In genomic region chr16:56871172-56871593, GRCh38 we compare ENCODE assay signal across 12 cellular contexts. TPM values are rescaled to one million over a fixed set of nuclear protein-coding genes. Genes with fewer than 3 reads are reported as not detected.
DNase-seq lines count a peak whose midpoint lies in the region; ATAC-seq and TF ChIP-seq lines count a peak whose summit lies in the region.
"Had no signal": no experiment of that assay in that cellular context is flagged by ENCODE, and none has a peak within 500 bp of the region (broad histone marks: within the 10 kb centered on the region; RNA-seq: fewer than 3 reads in every experiment).

No MANE protein-coding gene starts in this region.

- no peaks in the 10 kb centered on the region for H3K27me3 Mint-ChIP-seq in activated naive CD4-positive, alpha-beta T cell treated with anti-CD3 and anti-CD28 coated beads for 36 hours (ENCODE audit: low read depth)
- peaks cover 8% of the 10 kb centered on the region for H3K27me3 Mint-ChIP-seq in activated naive CD4-positive, alpha-beta T cell treated with anti-CD3 and anti-CD28 coated beads, Interleukin-2, amount 10 ng/mL, durations not matched to agents 7 days and 5 days
- no peaks in the 10 kb centered on the region for H3K27me3 Mint-ChIP-seq in stimulated activated memory B cell treated with anti-CD40 and anti-IgM and Interleukin-4, amounts not matched to agents 10 μg/mL and 1 μg/mL and 100 μg/mL, for 72 hours
- no peaks in the 10 kb centered on the region for H3K27me3 Mint-ChIP-seq in endodermal cell (ENCODE audit: insufficient read depth)
- H3K27me3 Mint-ChIP-seq: CD4-positive, alpha-beta memory T cell had no signal

- no peaks in the 10 kb centered on the region for H3K27me3 ChIP-seq in endodermal cell (ENCODE audit: control insufficient read depth, insufficient read depth, low read length, poor library complexity, severe bottlenecking)
- H3K27me3 ChIP-seq in esophagus squamous epithelium, result no peaks in the 10 kb centered on the region
- H3K27me3 ChIP-seq: thyroid gland had no signal

- H3K36me3 Mint-ChIP-seq in activated naive CD4-positive, alpha-beta T cell treated with anti-CD3 and anti-CD28 coated beads for 36 hours (ENCODE audit: low read depth), result no peaks in the 10 kb centered on the region
- no peaks in the 10 kb centered on the region for H3K36me3 Mint-ChIP-seq in activated naive CD4-positive, alpha-beta T cell treated with anti-CD3 and anti-CD28 coated beads, Interleukin-2, amount 10 ng/mL, durations not matched to agents 7 days and 5 days
- peaks cover 6% of the 10 kb centered on the region for H3K36me3 Mint-ChIP-seq in stimulated activated memory B cell treated with anti-CD40 and anti-IgM and Interleukin-4, amounts not matched to agents 10 μg/mL and 1 μg/mL and 100 μg/mL, for 72 hours
- H3K36me3 Mint-ChIP-seq in endodermal cell (ENCODE audit: low read depth), result no peaks in the 10 kb centered on the region
- H3K36me3 Mint-ChIP-seq: CD4-positive, alpha-beta memory T cell had no signal

- 82 to 90% methylated on average over 2 to 5 of the region's 7 CpGs for WGBS in endodermal cell (ENCODE audit: insufficient coverage in 1 of 2, insufficient read length in 1 of 2), 2 experiments
- 48 to 51% methylated on average over 7 of the region's 7 CpGs for WGBS in esophagus squamous epithelium, 2 donors

- DNase-seq in activated naive CD4-positive, alpha-beta T cell treated with anti-CD3 and anti-CD28 coated beads for 36 hours, result peak; percentile 55
- no peak for DNase-seq in activated naive CD4-positive, alpha-beta T cell treated with anti-CD3 and anti-CD28 coated beads, Interleukin-2, amount 10 ng/mL, durations not matched to agents 7 days and 5 days
- peak; percentile 79 for DNase-seq in LHCN-M2 (ENCODE audit: low read depth)
- peak; percentile 21 for DNase-seq in dermis blood vessel endothelial cell
- no peak for DNase-seq in HUDEP-2 (lab: John Stamatoyannopoulos, UW; ENCODE audit: unreplicated experiment in 76 of 76)
- DNase-seq in endodermal cell, result no peak
- no peak for DNase-seq in esophagus squamous epithelium (lab: John Stamatoyannopoulos, UW)
- DNase-seq: CD4-positive, alpha-beta memory T cell; thyroid gland had no signal

- H3K4me1 ChIP-seq in endodermal cell (ENCODE audit: control insufficient read depth, insufficient read depth, low read length) (no peaks in the 10 kb centered on the region), esophagus squamous epithelium (peaks cover 0 to 19% (median 4%) of the 10 kb centered on the region in 3 donors)

- no peaks in the 10 kb centered on the region for H3K9me3 Mint-ChIP-seq in activated naive CD4-positive, alpha-beta T cell treated with anti-CD3 and anti-CD28 coated beads for 36 hours
- H3K9me3 Mint-ChIP-seq in activated naive CD4-positive, alpha-beta T cell treated with anti-CD3 and anti-CD28 coated beads, Interleukin-2, amount 10 ng/mL, durations not matched to agents 7 days and 5 days, result no peaks in the 10 kb centered on the region
- no peaks in the 10 kb centered on the region for H3K9me3 Mint-ChIP-seq in stimulated activated memory B cell treated with anti-CD40 and anti-IgM and Interleukin-4, amounts not matched to agents 10 μg/mL and 1 μg/mL and 100 μg/mL, for 72 hours
- H3K9me3 Mint-ChIP-seq in endodermal cell, result no peaks in the 10 kb centered on the region
- H3K9me3 Mint-ChIP-seq: CD4-positive, alpha-beta memory T cell had no signal

- no peak overlapping the region for H3K9ac ChIP-seq in endodermal cell (ENCODE audit: extremely low read depth, low read length, poor library complexity, severe bottlenecking)

- CTCF ChIA-PET in activated naive CD4-positive, alpha-beta T cell treated with anti-CD3 and anti-CD28 coated beads for 36 hours (lab: Charles Lee), result interaction anchor here (0.6 to 12.9 kb wide), 4 partner anchors 19 to 93 kb away, joined by 3 to 200 read pairs (median 4); no protein-coding TSS in a partner anchor
- CTCF ChIA-PET in activated naive CD4-positive, alpha-beta T cell treated with anti-CD3 and anti-CD28 coated beads, Interleukin-2, amount 10 ng/mL, durations not matched to agents 7 days and 5 days (lab: Charles Lee), result interaction anchor here (7.3 kb wide), 1 partner anchor 81 kb away, joined by 96 read pairs; no protein-coding TSS in a partner anchor

- intact Hi-C loops in activated naive CD4-positive, alpha-beta T cell treated with anti-CD3 and anti-CD28 coated beads for 36 hours (cut with micrococcal nuclease), result loop anchor here (1.0 kb wide), 1 partner anchor 74 kb away; no protein-coding TSS in a partner anchor
- intact Hi-C loops in esophagus squamous epithelium (cut with DNase I), result loop anchor here (10.0 kb wide), 1 partner anchor 174 kb away; no protein-coding TSS in a partner anchor

- no peak overlapping the region for H3K4me3 Mint-ChIP-seq in activated naive CD4-positive, alpha-beta T cell treated with anti-CD3 and anti-CD28 coated beads for 36 hours
- H3K4me3 Mint-ChIP-seq in activated naive CD4-positive, alpha-beta T cell treated with anti-CD3 and anti-CD28 coated beads, Interleukin-2, amount 10 ng/mL, durations not matched to agents 7 days and 5 days, result no peak overlapping the region
- H3K4me3 Mint-ChIP-seq in stimulated activated memory B cell treated with anti-CD40 and anti-IgM and Interleukin-4, amounts not matched to agents 10 μg/mL and 1 μg/mL and 100 μg/mL, for 72 hours, result peak overlapping the region; percentile 78
- H3K4me3 Mint-ChIP-seq in endodermal cell, result no peak overlapping the region
- H3K4me3 Mint-ChIP-seq: CD4-positive, alpha-beta memory T cell had no signal

- no peak overlapping the region for H3K27ac Mint-ChIP-seq in activated naive CD4-positive, alpha-beta T cell treated with anti-CD3 and anti-CD28 coated beads for 36 hours
- H3K27ac Mint-ChIP-seq in activated naive CD4-positive, alpha-beta T cell treated with anti-CD3 and anti-CD28 coated beads, Interleukin-2, amount 10 ng/mL, durations not matched to agents 7 days and 5 days, result no peak overlapping the region
- peak overlapping the region; percentile 98 for H3K27ac Mint-ChIP-seq in stimulated activated memory B cell treated with anti-CD40 and anti-IgM and Interleukin-4, amounts not matched to agents 10 μg/mL and 1 μg/mL and 100 μg/mL, for 72 hours
- no peak overlapping the region for H3K27ac Mint-ChIP-seq in endodermal cell

- H3K4me3 ChIP-seq in endodermal cell (ENCODE audit: low read length), result no peak overlapping the region
- H3K4me3 ChIP-seq in esophagus squamous epithelium, result no peak overlapping the region
- H3K4me3 ChIP-seq: thyroid gland had no signal

- TF ChIP-seq POLR2A in esophagus squamous epithelium (IDR thresholded peaks at IDR 0.05), result no peak

- TF ChIP-seq CTCF in endodermal cell (conservative IDR thresholded peaks at IDR 0.05) (no peak), esophagus squamous epithelium (IDR thresholded peaks at IDR 0.05) (no peak)

- H3K9me3 ChIP-seq in endodermal cell (ENCODE audit: control insufficient read depth, low read length) (no peaks in the 10 kb centered on the region), esophagus squamous epithelium (no peaks in the 10 kb centered on the region)
- H3K9me3 ChIP-seq: thyroid gland had no signal

- peak; percentile 69 for ATAC-seq in stimulated activated memory B cell treated with anti-CD40 and anti-IgM and Interleukin-4, amounts not matched to agents 10 μg/mL and 1 μg/mL and 100 μg/mL, for 72 hours

- H3K36me3 ChIP-seq in endodermal cell (ENCODE audit: control insufficient read depth, insufficient read depth, low read length), result no peaks in the 10 kb centered on the region
- no peaks in the 10 kb centered on the region for H3K36me3 ChIP-seq in esophagus squamous epithelium
- H3K36me3 ChIP-seq: thyroid gland had no signal

- no peak overlapping the region for H3K27ac ChIP-seq in endodermal cell (ENCODE audit: low read depth, low read length)
- H3K27ac ChIP-seq in esophagus squamous epithelium, result no peak overlapping the region
- H3K27ac ChIP-seq: thyroid gland had no signal

- H3K4me1 Mint-ChIP-seq in activated naive CD4-positive, alpha-beta T cell treated with anti-CD3 and anti-CD28 coated beads for 36 hours (ENCODE audit: low read depth), result peaks cover 11% of the 10 kb centered on the region
- H3K4me1 Mint-ChIP-seq in activated naive CD4-positive, alpha-beta T cell treated with anti-CD3 and anti-CD28 coated beads, Interleukin-2, amount 10 ng/mL, durations not matched to agents 7 days and 5 days, result peaks cover 7% of the 10 kb centered on the region
- H3K4me1 Mint-ChIP-seq in stimulated activated memory B cell treated with anti-CD40 and anti-IgM and Interleukin-4, amounts not matched to agents 10 μg/mL and 1 μg/mL and 100 μg/mL, for 72 hours, result peaks cover 76% of the 10 kb centered on the region
- H3K4me1 Mint-ChIP-seq in endodermal cell, result no peaks in the 10 kb centered on the region

RNA-seq across cellular contexts. Expression of gene SLC12A3, which starts 6.2 kb away (rescaled TPM):
- total RNA-seq in activated naive CD4-positive, alpha-beta T cell treated with anti-CD3 and anti-CD28 coated beads for 36 hours, result not detected
- total RNA-seq in LHCN-M2 (2014; rRNA removed) (0.11 TPM in 1 of 2 replicates, not detected in the other), dermis blood vessel endothelial cell (not detected in 2 replicates), endodermal cell (not detected), esophagus squamous epithelium (not detected)
- 0.05 TPM for polyA plus RNA-seq in LHCN-M2 (2012)
- polyA plus RNA-seq in endodermal cell (2013, experiment 1 of 2), result not detected
- not detected for polyA plus RNA-seq in endodermal cell (2013, experiment 2 of 2)
- total RNA-seq: CD4-positive, alpha-beta memory T cell; endothelial cell of umbilical vein; NCI-H460; thyroid gland had no signal
- polyA plus RNA-seq: CD4-positive, alpha-beta memory T cell; endothelial cell of umbilical vein had no signal

Comparison
In these comparisons a context has a peak if more than half of its experiments do, and no peak if none do; other contexts are left out.
1. DNase-seq: peak in activated naive CD4-positive, alpha-beta T cell treated with anti-CD3 and anti-CD28 coated beads for 36 hours (single experiment), LHCN-M2 (single experiment) and dermis blood vessel endothelial cell (single experiment); none in activated naive CD4-positive, alpha-beta T cell treated with anti-CD3 and anti-CD28 coated beads, Interleukin-2, amount 10 ng/mL, durations not matched to agents 7 days and 5 days (single experiment), HUDEP-2 (0 of 76), endodermal cell (single experiment) and esophagus squamous epithelium (single experiment).